Comparison of ENCODE assay signal across 9 cellular contexts in the genomic region with DNA sequence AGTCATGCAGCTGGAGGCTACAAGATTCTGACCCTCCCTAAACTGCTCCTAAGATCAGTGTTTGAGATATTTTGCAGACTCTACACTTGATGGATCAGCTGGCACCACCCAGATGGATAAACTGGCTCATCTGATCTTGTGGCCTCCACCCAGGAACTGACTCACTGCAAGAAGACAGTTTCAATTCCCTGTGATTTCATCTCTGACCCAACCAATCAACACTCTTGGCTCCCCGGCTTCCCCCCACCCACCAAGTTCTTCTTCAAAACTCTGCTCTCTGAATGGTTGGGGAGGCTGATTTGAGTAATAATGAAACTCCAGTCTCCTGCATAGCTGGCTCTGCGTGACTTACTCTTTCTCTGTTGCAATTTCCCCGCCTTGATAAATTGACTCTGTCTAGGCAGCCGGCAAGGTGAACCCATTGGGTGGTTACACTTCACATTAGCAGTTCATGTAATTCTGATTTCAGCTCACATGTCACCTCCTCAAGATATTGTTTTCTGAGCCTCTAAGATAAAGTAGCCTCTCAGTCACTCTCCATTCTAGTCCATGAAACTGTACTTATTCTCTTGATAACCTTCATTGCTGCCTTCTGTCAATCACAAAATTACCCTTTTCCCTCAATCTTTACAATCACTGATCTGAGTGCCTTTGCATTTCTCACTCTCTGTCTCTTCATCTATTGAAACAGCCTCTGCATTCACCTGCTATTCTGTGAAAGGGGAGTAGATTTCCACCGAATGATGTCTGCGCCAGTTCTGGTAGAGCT. TPM values are rescaled to one million over a fixed set of nuclear protein-coding genes. Genes with fewer than 3 reads are reported as not detected.
DNase-seq lines count a peak whose midpoint lies in the region; ATAC-seq, FAIRE-seq and TF ChIP-seq lines count a peak whose summit lies in the region.
"Had no signal": no experiment of that assay in that cellular context is flagged by ENCODE, and none has a peak within 500 bp of the region (broad histone marks: within the 10 kb centered on the region; RNA-seq: fewer than 3 reads in every experiment).

No MANE protein-coding gene starts in this region.

- H3K27me3 ChIP-seq in GM06990 (replicated peaks; ENCODE audit: control insufficient read depth, insufficient read depth, low read length), result no peaks in the 10 kb centered on the region

- DNase-seq in GM06990 (ENCODE audit: extremely low read depth, insufficient read length) (peak; percentile 25), T1000 (lab: John Stamatoyannopoulos, UW) (peak; percentile 73), fibroblast of peridontal ligament (ENCODE audit: extremely low read depth) (peak; percentile 44), GM19238 (ENCODE audit: insufficient read length, low spot score) (no peak), frontal cortex (ENCODE audit: low spot score in 2 of 2) (no peak), NCI-H345 (lab: John Stamatoyannopoulos, UW) (no peak)
- peak; percentile 70 for DNase-seq in stimulated activated CD4-positive, alpha-beta T cell treated with anti-CD3 and anti-CD28 coated beads, Interleukin-15, amount 100 ng/mL, for 24 hours

- FAIRE-seq in frontal cortex (lab: Jason Lieb, UNC), result no peak

- ATAC-seq in HG02840 (IDR thresholded peaks at IDR 0.05; ENCODE audit: low FRiP score, unreplicated experiment), result no peak
- ATAC-seq: HCT116 had no signal

- no peak for TF ChIP-seq CTCF in GM06990 (IDR thresholded peaks at IDR 0.05; ENCODE audit: insufficient read depth, low read length, poor library complexity, severe bottlenecking)

- no peak overlapping the region for H3K4me3 ChIP-seq in GM06990 (replicated peaks; ENCODE audit: low read depth, low read length)

- H3K36me3 ChIP-seq in GM06990 (ENCODE audit: control insufficient read depth, insufficient read depth, low read length), result no peaks in the 10 kb centered on the region

RNA-seq across cellular contexts. Expression of a gene that starts 9.9 kb away (rescaled TPM):
- total RNA-seq in frontal cortex, result under 0.01 TPM

RNA-seq across cellular contexts. Expression of a gene that starts 24.1 kb away (rescaled TPM):
- total RNA-seq in frontal cortex, result 0.41 TPM

RNA-seq across cellular contexts. Expression of a gene that starts 33.4 kb away (rescaled TPM):
- 4.5 TPM for total RNA-seq in frontal cortex

Comparison
In these comparisons a context has a peak if more than half of its experiments do, and no peak if none do; other contexts are left out.
1. DNase-seq: peak in GM06990 (single experiment), T1000 (single experiment), fibroblast of peridontal ligament (single experiment) and stimulated activated CD4-positive, alpha-beta T cell treated with anti-CD3 and anti-CD28 coated beads, Interleukin-15, amount 100 ng/mL, for 24 hours (single experiment); none in GM19238 (single experiment), frontal cortex (0 of 2) and NCI-H345 (single experiment).